ENCODE assay signal across 8 cellular contexts in genomic region chr11:3056296-3057068, GRCh38. TPM values are rescaled to one million over a fixed set of nuclear protein-coding genes. Genes with fewer than 3 reads are reported as not detected.
DNase-seq lines count a peak whose midpoint lies in the region; ATAC-seq and TF ChIP-seq lines count a peak whose summit lies in the region.

No MANE protein-coding gene starts in this region.

- H3K79me2 ChIP-seq in ACC112 (ENCODE audit: control insufficient read depth, insufficient read depth, low read length, unreplicated experiment) (peaks cover 51% of the 10 kb centered on the region), HCT116 (ENCODE audit: insufficient read depth, low read length) (peaks cover 55% of the 10 kb centered on the region), neural cell (replicated peaks; ENCODE audit: insufficient read depth, low read length) (peaks cover 28% of the 10 kb centered on the region)

- H3K27me3 ChIP-seq in ACC112 (ENCODE audit: insufficient read depth, low read length) (no peaks in the 10 kb centered on the region), HCT116 (ENCODE audit: insufficient read depth, low read length) (no peaks in the 10 kb centered on the region), WERI-Rb-1 (ENCODE audit: insufficient read depth, low read depth, severe bottlenecking) (no peaks in the 10 kb centered on the region), endocrine pancreas (ENCODE audit: control insufficient read depth, insufficient read depth, low read length) (no peaks in the 10 kb centered on the region), neural cell (ENCODE audit: insufficient read depth, low read depth, low read length) (no peaks in the 10 kb centered on the region)

- intact Hi-C loops in HCT116 (cut with micrococcal nuclease) = no loop called here

- RAD21 ChIA-PET in HCT116 (lab: Charles Lee; ENCODE audit: low non-redundant PET in 1 of 2, low total read pairs in 2 of 2, uncharacterized antibody in 2 of 2, unreplicated experiment in 2 of 2) = no interaction called here

- BruUV-seq in HCT116 (replicated peaks; lab: Mats Ljungman, UMichigan) = TSS peak; percentile 46

- H3K9me3 ChIP-seq in HCT116 (ENCODE audit: control insufficient read depth in 1 of 2, insufficient read depth in 1 of 2, low read depth in 1 of 2, low read length in 2 of 2) (no peaks in the 10 kb centered on the region), WERI-Rb-1 (ENCODE audit: severe bottlenecking) (no peaks in the 10 kb centered on the region), endocrine pancreas (ENCODE audit: control insufficient read depth, low read length) (no peaks in the 10 kb centered on the region), neural cell (ENCODE audit: low read length) (no peaks in the 10 kb centered on the region)

- H3F3A ChIP-seq in neural cell (ENCODE audit: insufficient read depth, low read length, poor library complexity, severe bottlenecking) = no peaks in the 10 kb centered on the region

- H2AFZ ChIP-seq in ACC112 (ENCODE audit: low read length, unreplicated experiment) (no peak overlapping the region), HCT116 (ENCODE audit: low read depth, low read length, poor library complexity, severe bottlenecking) (no peak overlapping the region), neural cell (ENCODE audit: low read depth, low read length) (peak overlapping the region; percentile 51)

- H3K9me2 ChIP-seq in HCT116 (ENCODE audit: insufficient read depth) = no peaks in the 10 kb centered on the region
- no peaks in the 10 kb centered on the region for H3K9me2 ChIP-seq in neural cell (ENCODE audit: insufficient read depth, low read length)

- TF ChIP-seq RAD21 in HCT116 (IDR thresholded peaks at IDR 0.05; ENCODE audit: low read depth) (no peak), neural cell (conservative IDR thresholded peaks at IDR 0.05) (no peak)

- POLR2A ChIA-PET in HCT116 (lab: Charles Lee) = interaction anchor here (1.0 kb wide), 1 partner anchor 68 kb away, joined by 3 read pairs; no protein-coding TSS in a partner anchor

- TF ChIP-seq CTCF in HCT116 (IDR thresholded peaks at IDR 0.05 in 2 of 3, conservative IDR thresholded peaks at IDR 0.05 in 1 of 3; ENCODE audit: borderline replicate concordance in 1 of 3, insufficient read depth in 1 of 3, low read depth in 2 of 3, low read length in 2 of 3) = no peak
- no peak for TF ChIP-seq CTCF in WERI-Rb-1 (IDR thresholded peaks at IDR 0.05; ENCODE audit: low read depth, low read length)
- TF ChIP-seq CTCF in neural cell (IDR thresholded peaks at IDR 0.05; ENCODE audit: poor library complexity, severe bottlenecking) = no peak

- TF ChIP-seq EP300 in neural cell (conservative IDR thresholded peaks at IDR 0.05; ENCODE audit: poor library complexity, severe bottlenecking) = no peak

- H3K4me2 ChIP-seq in HCT116 (ENCODE audit: low read length) (peak overlapping the region; percentile 87), neural cell (ENCODE audit: low read length) (peak overlapping the region; percentile 85)

- no peak for DNase-seq in HCT116 (ENCODE audit: low read depth, low spot score)
- DNase-seq in WERI-Rb-1 = no peak
- DNase-seq in NCI-H345 (lab: John Stamatoyannopoulos, UW) = no peak
- DNase-seq in dedifferentiated amniotic fluid mesenchymal stem cell (ENCODE audit: extremely low spot score) = no peak

- no peak for TF ChIP-seq POLR2A in HCT116 (IDR thresholded peaks at IDR 0.05; ENCODE audit: borderline replicate concordance, extremely low read depth, insufficient read depth, insufficient read length)

- peaks cover 25% of the 10 kb centered on the region for H3K4me1 ChIP-seq in ACC112 (ENCODE audit: control insufficient read depth, insufficient read depth, low read length, unreplicated experiment)
- H3K4me1 ChIP-seq in HCT116 (ENCODE audit: control insufficient read depth in 1 of 2, insufficient read depth in 2 of 2, low read length in 2 of 2) = peaks cover 14 to 33% of the 10 kb centered on the region in 2 experiments
- H3K4me1 ChIP-seq in endocrine pancreas (ENCODE audit: control insufficient read depth, insufficient read depth, low read length) = no peaks in the 10 kb centered on the region

- CTCF ChIA-PET in HCT116 (lab: Charles Lee) = interaction anchor here (0.7 kb wide), 1 partner anchor 35 kb away, joined by 3 read pairs; no protein-coding TSS in a partner anchor

- H3K27ac ChIP-seq in ACC112 (ENCODE audit: low read depth, low read length) = peak overlapping the region; percentile 74
- H3K27ac ChIP-seq in HCT116 (ENCODE audit: low read depth, low read length) = peak overlapping the region; percentile 82; the same call in 1 of the 2 replicates
- H3K27ac ChIP-seq in WERI-Rb-1 = peak overlapping the region; percentile 94
- H3K27ac ChIP-seq in neural cell (ENCODE audit: low read length) = peak overlapping the region; percentile 71

- ATAC-seq in HCT116 (no peak), HG02798 (IDR thresholded peaks at IDR 0.05; ENCODE audit: poor library complexity, unreplicated experiment) (no peak)

- H3K9ac ChIP-seq in HCT116 (ENCODE audit: low read length) = peak overlapping the region; percentile 86
- peak overlapping the region; percentile 86 for H3K9ac ChIP-seq in endocrine pancreas (ENCODE audit: control insufficient read depth, insufficient read depth, low read length)
- peak overlapping the region; percentile 90 for H3K9ac ChIP-seq in neural cell (ENCODE audit: low read length)

- peak overlapping the region; percentile 98 for H3K4me3 ChIP-seq in ACC112 (ENCODE audit: low read depth, low read length)
- peak overlapping the region; percentile 97 to 98 for H3K4me3 ChIP-seq in HCT116 (replicated peaks in 1 of 2; ENCODE audit: low read depth in 1 of 2, low read length in 2 of 2)
- H3K4me3 ChIP-seq in WERI-Rb-1 (ENCODE audit: low read depth, low read length) = peak overlapping the region; percentile 57
- peak overlapping the region; percentile 53 for H3K4me3 ChIP-seq in endocrine pancreas (ENCODE audit: control insufficient read depth, insufficient read depth, low read length)
- H3K4me3 ChIP-seq in neural cell (ENCODE audit: low read length) = peak overlapping the region; percentile 95

- H3K36me3 ChIP-seq in ACC112 (ENCODE audit: insufficient read depth, low read length) = no peaks in the 10 kb centered on the region
- peaks cover 4 to 20% of the 10 kb centered on the region in 2 experiments; a peak in 3 of 4 replicates for H3K36me3 ChIP-seq in HCT116 (ENCODE audit: control insufficient read depth in 1 of 2, insufficient read depth in 2 of 2, low read length in 2 of 2)
- peaks cover 22% of the 10 kb centered on the region for H3K36me3 ChIP-seq in WERI-Rb-1
- no peaks in the 10 kb centered on the region for H3K36me3 ChIP-seq in endocrine pancreas (ENCODE audit: control insufficient read depth, insufficient read depth, low read length)
- no peaks in the 10 kb centered on the region for H3K36me3 ChIP-seq in neural cell (ENCODE audit: insufficient read depth, low read length)

- H4K20me1 ChIP-seq in HCT116 (ENCODE audit: insufficient read depth) (no peaks in the 10 kb centered on the region), neural cell (ENCODE audit: insufficient read depth) (no peaks in the 10 kb centered on the region)

TF ChIP-seq in HCT116, 20 proteins besides CTCF, POLR2A, EP300 and RAD21:
- TF ChIP-seq TCF7L2 (IDR thresholded peaks at IDR 0.05; ENCODE audit: borderline replicate concordance, extremely low read depth, insufficient read depth, insufficient read length) (peak; percentile 42), ZFX (IDR thresholded peaks at IDR 0.05) (no peak)

TF ChIP-seq in neural cell, 6 proteins besides CTCF, POLR2A, EP300 and RAD21:
- TF ChIP-seq EZH2 (IDR thresholded peaks at IDR 0.05; ENCODE audit: borderline replicate concordance, insufficient read depth, low read length, poor library complexity, severe bottlenecking) = no peak
- no peak for TF ChIP-seq REST (IDR thresholded peaks at IDR 0.05; ENCODE audit: borderline replicate concordance)
- TF ChIP-seq SMC3 (conservative IDR thresholded peaks at IDR 0.05; ENCODE audit: poor library complexity) = no peak
- TF ChIP-seq POLR2AphosphoS5 (IDR thresholded peaks at IDR 0.05) = no peak
- no peak for TF ChIP-seq TAF1 (IDR thresholded peaks at IDR 0.05; ENCODE audit: low read depth)
- no peak for TF ChIP-seq MXI1 (conservative IDR thresholded peaks at IDR 0.05; ENCODE audit: poor library complexity, severe bottlenecking)

RNA-seq across cellular contexts. Expression of gene CARS1, which starts 0.7 kb away (rescaled TPM):
- 124 TPM for total RNA-seq in HCT116 (2021; ENCODE audit: unreplicated experiment)
- 101 and 128 TPM in 2 replicates for polyA plus RNA-seq in HCT116 (2012)
- polyA plus RNA-seq in neural cell = 48.2 and 61.0 TPM in 2 replicates
- 40.7 and 41.1 TPM in 2 replicates for polyA minus RNA-seq in neural cell
